ENCODE assay signal across 12 cellular contexts in the genomic region with DNA sequence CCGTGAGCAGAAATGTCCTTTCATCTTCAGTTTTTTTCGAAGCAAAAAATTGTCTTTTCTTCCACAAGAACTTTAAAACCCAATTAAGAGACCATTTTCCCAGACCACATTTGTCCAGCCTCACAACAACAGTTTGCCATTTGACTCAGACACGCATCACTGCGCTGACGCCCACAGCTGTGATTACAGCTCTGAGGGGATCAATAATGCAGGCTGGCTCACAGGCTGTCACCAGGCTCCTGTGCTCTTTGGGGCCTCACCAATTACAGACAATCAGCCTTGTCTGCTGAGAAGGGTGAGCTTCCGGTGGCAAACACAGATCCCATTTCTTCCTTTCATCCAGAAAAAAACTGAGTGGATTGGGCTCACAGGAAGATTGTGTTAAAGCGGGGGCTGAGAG. TPM values are rescaled to one million over a fixed set of nuclear protein-coding genes. Genes with fewer than 3 reads are reported as not detected.
DNase-seq lines count a peak whose midpoint lies in the region; ATAC-seq and TF ChIP-seq lines count a peak whose summit lies in the region.
"Had no signal": no experiment of that assay in that cellular context is flagged by ENCODE, and none has a peak within 500 bp of the region (broad histone marks: within the 10 kb centered on the region; RNA-seq: fewer than 3 reads in every experiment).

No MANE protein-coding gene starts in this region.

- peak overlapping the region; percentile 26 for H3K4me3 ChIP-seq in BE2C (ENCODE audit: low read depth, low read length)
- no peak overlapping the region for H3K4me3 ChIP-seq in HUES48 (ENCODE audit: low read depth, low read length)
- H3K4me3 ChIP-seq in fibroblast of lung (replicated peaks in 1 of 4; ENCODE audit: control extremely low read depth in 1 of 4, insufficient read depth in 1 of 4, low read depth in 3 of 4, low read length in 4 of 4), result no peak overlapping the region

- peaks cover 81% of the 10 kb centered on the region for H3K36me3 ChIP-seq in BE2C
- no peaks in the 10 kb centered on the region for H3K36me3 ChIP-seq in HUES48 (ENCODE audit: control insufficient read depth, insufficient read depth, low read length)
- H3K36me3 ChIP-seq in fibroblast of lung (ENCODE audit: control insufficient read depth, insufficient read depth, low read length), result no peaks in the 10 kb centered on the region

- TF ChIP-seq CTCF in BE2C (IDR thresholded peaks at IDR 0.05; ENCODE audit: low read depth, low read length) (no peak), fibroblast of lung (conservative IDR thresholded peaks at IDR 0.05 in 1 of 2, IDR thresholded peaks at IDR 0.05 in 1 of 2; ENCODE audit: low read depth in 1 of 2, low read length in 2 of 2) (no peak)

- no peaks in the 10 kb centered on the region for H3K9me3 ChIP-seq in BE2C
- H3K9me3 ChIP-seq in HUES48 (ENCODE audit: control insufficient read depth, insufficient read depth, low read length), result no peaks in the 10 kb centered on the region
- H3K9me3 ChIP-seq in fibroblast of lung (ENCODE audit: control insufficient read depth, insufficient read depth, low read depth, low read length), result no peaks in the 10 kb centered on the region

- H3K27ac ChIP-seq in HUES48 (ENCODE audit: low read depth, low read length), result peak overlapping the region; percentile 30
- no peak overlapping the region for H3K27ac ChIP-seq in fibroblast of lung (ENCODE audit: insufficient read depth, low read length)
- H3K27ac ChIP-seq: C4-2B had no signal

- ATAC-seq in HG03097 (IDR thresholded peaks at IDR 0.05; ENCODE audit: low FRiP score, unreplicated experiment) (no peak), HG03571 (IDR thresholded peaks at IDR 0.05; ENCODE audit: unreplicated experiment) (no peak), HG03565 (IDR thresholded peaks at IDR 0.05; ENCODE audit: unreplicated experiment) (no peak)
- ATAC-seq: left ventricle myocardium superior, sciatic nerve had no signal

- H4K20me1 ChIP-seq in fibroblast of lung (ENCODE audit: control insufficient read depth, extremely low read depth, insufficient read depth, low read length), result no peaks in the 10 kb centered on the region

- H3K4me1 ChIP-seq in BE2C (peaks cover 51% of the 10 kb centered on the region), HUES48 (ENCODE audit: control insufficient read depth, insufficient read depth, low read length) (peaks cover 19% of the 10 kb centered on the region), fibroblast of lung (ENCODE audit: control insufficient read depth, extremely low read depth, insufficient read depth, low read length) (peaks cover 3% of the 10 kb centered on the region)

- DNase-seq in BE2C, result peak; percentile 76
- DNase-seq in NCI-H82 treated with DMSO at 0.1 percent for 48 hours (lab: John Stamatoyannopoulos, UW; ENCODE audit: unreplicated experiment), result peak; percentile 69
- DNase-seq in fibroblast of lung (ENCODE audit: low read depth in 2 of 2), result peak; percentile 35 to 36
- DNase-seq in GOT3 (lab: John Stamatoyannopoulos, UW), result no peak
- DNase-seq: left ventricle myocardium superior, MM.1S had no signal

- H3K9ac ChIP-seq in HUES48 (ENCODE audit: low read depth, low read length) (no peak overlapping the region), fibroblast of lung (ENCODE audit: insufficient read depth, low read length) (no peak overlapping the region)

- no peak overlapping the region for H3K4me2 ChIP-seq in fibroblast of lung (ENCODE audit: extremely low read depth, insufficient read depth, low read length)

- no peaks in the 10 kb centered on the region for H3K79me2 ChIP-seq in fibroblast of lung (ENCODE audit: control insufficient read depth, insufficient read depth, low read length)

- no peak overlapping the region for H2AFZ ChIP-seq in fibroblast of lung (ENCODE audit: low read length)

- H3K27me3 ChIP-seq in BE2C (no peaks in the 10 kb centered on the region), HUES48 (ENCODE audit: control insufficient read depth, insufficient read depth, low read length) (no peaks in the 10 kb centered on the region), fibroblast of lung (ENCODE audit: control insufficient read depth, insufficient read depth, low read length) (peaks cover 2% of the 10 kb centered on the region)

RNA-seq across cellular contexts. Expression of gene DDC, which starts 33.3 kb away (rescaled TPM):
- 50.6 TPM for polyA plus RNA-seq in BE2C (2012; ENCODE audit: insufficient read depth, insufficient read length, low read depth)
- not detected in 2 replicates for total RNA-seq in fibroblast of lung
- not detected in 2 replicates for polyA plus RNA-seq in fibroblast of lung
- polyA plus RNA-seq in fibroblast of lung (2012), result not detected in 2 replicates
- not detected in 2 replicates for polyA minus RNA-seq in fibroblast of lung (ENCODE audit: low replicate concordance)
- total RNA-seq: left ventricle myocardium superior, sciatic nerve had no signal
